In genomic region chr9:5628183-5628529, GRCh38 we compare ENCODE assay signal across 8 cellular contexts. TPM values are rescaled to one million over a fixed set of nuclear protein-coding genes. Genes with fewer than 3 reads are reported as not detected.
DNase-seq lines count a peak whose midpoint lies in the region; ATAC-seq and TF ChIP-seq lines count a peak whose summit lies in the region.

No MANE protein-coding gene starts in this region.

- no peaks in the 10 kb centered on the region for H3K36me3 ChIP-seq in KMS-11 (ENCODE audit: insufficient read depth)
- peaks cover 0 to 6% (median 0%) of the 10 kb centered on the region in 3 experiments for H3K36me3 ChIP-seq in naive thymus-derived CD4-positive, alpha-beta T cell (ENCODE audit: control insufficient read depth in 2 of 3, insufficient read depth in 3 of 3, low read length in 3 of 3)

- H3K4me3 ChIP-seq in AG09309 (ENCODE audit: control insufficient read depth, low read depth, low read length) (peak overlapping the region; percentile 91), KMS-11 (IDR thresholded peaks at IDR 0.05; ENCODE audit: insufficient read depth, low read depth, low read length) (no peak overlapping the region)
- peak overlapping the region; percentile 88 for H3K4me3 ChIP-seq in naive thymus-derived CD4-positive, alpha-beta T cell (ENCODE audit: low read length)

- peak overlapping the region; percentile 81 for H3K4me3 Mint-ChIP-seq in chondrocyte (ENCODE audit: unreplicated experiment)
- H3K4me3 Mint-ChIP-seq in naive thymus-derived CD4-positive, alpha-beta T cell = peak overlapping the region; percentile 90 to 99 (median 98)

- peak overlapping the region; percentile 53 for H2AFZ ChIP-seq in KMS-11 (ENCODE audit: low read depth)

- H3K9me3 Mint-ChIP-seq in chondrocyte (ENCODE audit: low read depth) = no peaks in the 10 kb centered on the region
- H3K9me3 Mint-ChIP-seq in naive thymus-derived CD4-positive, alpha-beta T cell = no peaks in the 10 kb centered on the region

- POLR2A ChIA-PET in naive thymus-derived CD4-positive, alpha-beta T cell (lab: Charles Lee) = interaction anchor here (0.6 to 3.5 kb wide), 29 partner anchors 8 to 1130 kb away, joined by 3 to 29 read pairs (median 5); partner anchors contain the start of genes CD274, CDC37L1, ERMP1 and JAK2
- POLR2A ChIA-PET in HEK293T (lab: Yijun Ruan, JAX) = interaction anchor here (0.7 to 1.6 kb wide), 4 partner anchors 9 to 189 kb away, joined by 3 to 4 read pairs (median 4); partner anchors contain the start of gene CD274

- H3K4me1 ChIP-seq in KMS-11 (ENCODE audit: low read depth, poor library complexity, severe bottlenecking) = peaks cover 53% of the 10 kb centered on the region
- peaks cover 10 to 54% of the 10 kb centered on the region in 2 donors for H3K4me1 ChIP-seq in naive thymus-derived CD4-positive, alpha-beta T cell (ENCODE audit: control insufficient read depth in 2 of 2, insufficient read depth in 2 of 2, low read length in 2 of 2)

- no peaks in the 10 kb centered on the region for H3K9me3 ChIP-seq in naive thymus-derived CD4-positive, alpha-beta T cell (ENCODE audit: control insufficient read depth in 2 of 3, low read length in 3 of 3)

- H3K36me3 Mint-ChIP-seq in chondrocyte (ENCODE audit: low read depth) = no peaks in the 10 kb centered on the region
- H3K36me3 Mint-ChIP-seq in naive thymus-derived CD4-positive, alpha-beta T cell = peaks cover 0 to 13% (median 0%) of the 10 kb centered on the region in 5 donors

- peaks cover 66% of the 10 kb centered on the region for H3K79me2 ChIP-seq in KMS-11 (ENCODE audit: insufficient read depth, low read depth)

- intact Hi-C loops in naive thymus-derived CD4-positive, alpha-beta T cell (cut with micrococcal nuclease) = loop anchor here (1.0 to 10.0 kb wide), 20 partner anchors 87 to 1129 kb away; partner anchors contain the start of genes AK3 (in 2 of the 2), CDC37L1 (in 2 of the 2), ERMP1 (in 2 of the 2) and JAK2 (in 2 of the 2)

- H3K4me1 Mint-ChIP-seq in chondrocyte (ENCODE audit: low read depth) = peaks cover 49% of the 10 kb centered on the region
- peaks cover 37 to 77% (median 63%) of the 10 kb centered on the region in 7 donors for H3K4me1 Mint-ChIP-seq in naive thymus-derived CD4-positive, alpha-beta T cell

- no peaks in the 10 kb centered on the region for H3K27me3 Mint-ChIP-seq in chondrocyte (ENCODE audit: low read depth)
- no peaks in the 10 kb centered on the region for H3K27me3 Mint-ChIP-seq in naive thymus-derived CD4-positive, alpha-beta T cell

- peak overlapping the region; percentile 90 for H3K27ac ChIP-seq in KMS-11
- H3K27ac ChIP-seq in naive thymus-derived CD4-positive, alpha-beta T cell (ENCODE audit: low read depth, low read length) = peak overlapping the region; percentile 89

- no peaks in the 10 kb centered on the region for H3K27me3 ChIP-seq in KMS-11 (ENCODE audit: insufficient read depth, low read depth)
- H3K27me3 ChIP-seq in naive thymus-derived CD4-positive, alpha-beta T cell (ENCODE audit: control insufficient read depth in 2 of 2, insufficient read depth in 2 of 2, low read length in 2 of 2) = no peaks in the 10 kb centered on the region

- ATAC-seq in naive thymus-derived CD4-positive, alpha-beta T cell = no peak

- CTCF ChIA-PET in naive thymus-derived CD4-positive, alpha-beta T cell (lab: Charles Lee) = interaction anchor here (1.0 to 2.8 kb wide), 7 partner anchors 20 to 205 kb away, joined by 3 to 10 read pairs (median 4); partner anchors contain the start of genes CD274 and ERMP1
- CTCF ChIA-PET in HEK293T (lab: Yijun Ruan, JAX) = no interaction called here

- H3K9ac ChIP-seq in KMS-11 = peak overlapping the region; percentile 75

- peak overlapping the region; percentile 62 for H3K4me2 ChIP-seq in KMS-11

- TF ChIP-seq CTCF in AG09309 (IDR thresholded peaks at IDR 0.05; ENCODE audit: control insufficient read depth, insufficient read depth, low read depth, low read length, missing control alignments) (no peak), KMS-11 (conservative IDR thresholded peaks at IDR 0.05; ENCODE audit: low read depth, low read length) (no peak), chondrocyte (IDR thresholded peaks at IDR 0.05) (peak; percentile 5)

- H3K27ac Mint-ChIP-seq in chondrocyte (ENCODE audit: unreplicated experiment) = peak overlapping the region; percentile 99
- H3K27ac Mint-ChIP-seq in naive thymus-derived CD4-positive, alpha-beta T cell = peak overlapping the region; percentile 91 to 99 (median 98)

- no peak for DNase-seq in AG09309 (ENCODE audit: low read depth)
- DNase-seq in chondrocyte (ENCODE audit: low spot score) = no peak
- no peak for DNase-seq in naive thymus-derived CD4-positive, alpha-beta T cell
- no peak for DNase-seq in HEK293T (ENCODE audit: extremely low spot score)
- no peak for DNase-seq in kidney tubule cell (ENCODE audit: low spot score)
- no peak for DNase-seq in NCI-H2107 (lab: John Stamatoyannopoulos, UW)
- DNase-seq in activated gamma-delta T cell treated with Interleukin-2 at 50 U/mL for 16 hours = no peak

- no peaks in the 10 kb centered on the region; the same call in 1 of the 2 replicates for H4K20me1 ChIP-seq in KMS-11 (ENCODE audit: insufficient read depth)

TF ChIP-seq in HEK293T, 16 proteins besides CTCF, POLR2A, EP300 and RAD21:
- no peak for TF ChIP-seq NFRKB (IDR thresholded peaks at IDR 0.05)
- TF ChIP-seq BHLHE40 (IDR thresholded peaks at IDR 0.05; ENCODE audit: borderline replicate concordance) = no peak
- no peak for TF ChIP-seq HDGF (IDR thresholded peaks at IDR 0.05; ENCODE audit: borderline replicate concordance)
- no peak for TF ChIP-seq FOXK2 (IDR thresholded peaks at IDR 0.05)
- no peak for TF ChIP-seq ZNF384 (IDR thresholded peaks at IDR 0.05)
- TF ChIP-seq SP1 (IDR thresholded peaks at IDR 0.05) = no peak
- no peak for TF ChIP-seq ARNT (IDR thresholded peaks at IDR 0.05)
- TF ChIP-seq L3MBTL2 (conservative IDR thresholded peaks at IDR 0.05) = no peak

RNA-seq across cellular contexts. Expression of gene RIC1, which starts 0.8 kb away (rescaled TPM):
- 34.4 to 40.7 TPM (median 39.3 TPM) in 3 replicates for total RNA-seq in chondrocyte
- total RNA-seq in naive thymus-derived CD4-positive, alpha-beta T cell = 10 to 100 TPM; 20.2 to 28.2 (median 25.9) TPM
- polyA plus RNA-seq in naive thymus-derived CD4-positive, alpha-beta T cell = 1 to 10 TPM; 4.8 to 9.3 TPM
